Comparison of ENCODE assay signal across 8 cellular contexts in the genomic region with DNA sequence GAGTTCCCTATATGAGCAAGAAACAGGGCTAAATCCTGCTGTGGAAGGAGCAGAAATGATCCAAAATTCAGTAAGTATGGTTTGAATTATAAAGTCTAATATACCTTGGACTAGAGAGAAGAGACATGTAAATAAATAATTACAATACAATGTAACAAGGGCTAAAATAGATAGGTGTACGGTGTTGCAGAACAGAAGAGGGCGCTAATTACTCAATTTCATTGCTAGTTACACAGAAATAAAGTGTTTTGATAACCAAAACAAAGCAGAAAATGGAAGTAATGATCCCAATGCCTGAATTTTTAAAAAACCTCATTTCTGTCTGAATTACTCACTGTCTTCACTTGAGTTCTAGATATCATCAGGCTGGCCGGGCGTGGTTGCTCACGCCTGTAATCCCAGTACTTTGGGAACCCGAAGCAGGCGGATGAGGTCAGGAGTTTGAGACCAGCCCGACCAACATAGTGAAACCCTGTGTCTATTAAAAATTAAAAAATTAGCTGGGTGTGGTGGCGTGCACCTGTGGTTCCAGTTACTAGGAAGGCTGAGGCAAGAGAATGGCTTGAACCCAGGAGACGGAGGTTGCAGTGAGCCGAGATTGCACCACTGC. TPM values are rescaled to one million over a fixed set of nuclear protein-coding genes. Genes with fewer than 3 reads are reported as not detected.
DNase-seq lines count a peak whose midpoint lies in the region; ATAC-seq and TF ChIP-seq lines count a peak whose summit lies in the region.

No MANE protein-coding gene starts in this region.

- WGBS in esophagus muscularis mucosa: 76% methylated on average over 11 of the region's 11 CpGs

- no peaks in the 10 kb centered on the region for H3K9me3 ChIP-seq in esophagus muscularis mucosa

- peaks cover 0 to 7% (median 3%) of the 10 kb centered on the region in 4 donors for H3K36me3 ChIP-seq in esophagus muscularis mucosa

- no peak overlapping the region for H3K4me3 ChIP-seq in esophagus muscularis mucosa

- peak; percentile 27 to 42 (median 39) for TF ChIP-seq CTCF in esophagus muscularis mucosa (IDR thresholded peaks at IDR 0.05)

- no peaks in the 10 kb centered on the region for H3K4me1 ChIP-seq in esophagus muscularis mucosa

- no peak overlapping the region for H3K27ac ChIP-seq in esophagus muscularis mucosa (replicated peaks in 1 of 4)

- TF ChIP-seq EP300 in esophagus muscularis mucosa (IDR thresholded peaks at IDR 0.05): no peak

- no peaks in the 10 kb centered on the region for H3K27me3 ChIP-seq in esophagus muscularis mucosa

- DNase-seq in DMS 273 (lab: John Stamatoyannopoulos, UW; ENCODE audit: unreplicated experiment) (peak; percentile 75), NOMO-1 treated with DMSO at 0.1 percent for 48 hours (lab: John Stamatoyannopoulos, UW; ENCODE audit: unreplicated experiment) (peak; percentile 73), esophagus muscularis mucosa (ENCODE audit: extremely low spot score) (no peak), NCI-H774 (lab: John Stamatoyannopoulos, UW) (no peak), NK-92 (lab: John Stamatoyannopoulos, UW; ENCODE audit: unreplicated experiment) (no peak), epidermal melanocyte (ENCODE audit: insufficient read length, low spot score) (no peak)
- no peak for DNase-seq in NK-92 treated with Interleukin-12 subunit alpha and Interleukin-12 subunit beta, amount 100 ng/mL, for 24 hours (lab: John Stamatoyannopoulos, UW)

- peak; percentile 43 for ATAC-seq in HG02642 (IDR thresholded peaks at IDR 0.05; ENCODE audit: poor library complexity, unreplicated experiment)

- intact Hi-C loops in esophagus muscularis mucosa (cut with DNase I): no loop called here

- TF ChIP-seq POLR2A in esophagus muscularis mucosa (IDR thresholded peaks at IDR 0.05; ENCODE audit: low read depth): no peak

RNA-seq across cellular contexts. Expression of a gene that starts 8.3 kb away (rescaled TPM):
- under 1 TPM; under 0.01 to 0.52 (median 0.36) TPM for total RNA-seq in esophagus muscularis mucosa

RNA-seq across cellular contexts. Expression of a gene that starts 52.9 kb away (rescaled TPM):
- total RNA-seq in esophagus muscularis mucosa: 1 to 10 TPM; 2.8 to 3.7 (median 3.1) TPM

Comparison
In these comparisons a context has a peak if more than half of its experiments do, and no peak if none do; other contexts are left out.
1. DNase-seq: peak in DMS 273 (single experiment) and NOMO-1 treated with DMSO at 0.1 percent for 48 hours (single experiment); none in esophagus muscularis mucosa (single experiment), NCI-H774 (single experiment), NK-92 (single experiment), NK-92 treated with Interleukin-12 subunit alpha and Interleukin-12 subunit beta, amount 100 ng/mL, for 24 hours (single experiment) and epidermal melanocyte (single experiment).